In the genomic region with DNA sequence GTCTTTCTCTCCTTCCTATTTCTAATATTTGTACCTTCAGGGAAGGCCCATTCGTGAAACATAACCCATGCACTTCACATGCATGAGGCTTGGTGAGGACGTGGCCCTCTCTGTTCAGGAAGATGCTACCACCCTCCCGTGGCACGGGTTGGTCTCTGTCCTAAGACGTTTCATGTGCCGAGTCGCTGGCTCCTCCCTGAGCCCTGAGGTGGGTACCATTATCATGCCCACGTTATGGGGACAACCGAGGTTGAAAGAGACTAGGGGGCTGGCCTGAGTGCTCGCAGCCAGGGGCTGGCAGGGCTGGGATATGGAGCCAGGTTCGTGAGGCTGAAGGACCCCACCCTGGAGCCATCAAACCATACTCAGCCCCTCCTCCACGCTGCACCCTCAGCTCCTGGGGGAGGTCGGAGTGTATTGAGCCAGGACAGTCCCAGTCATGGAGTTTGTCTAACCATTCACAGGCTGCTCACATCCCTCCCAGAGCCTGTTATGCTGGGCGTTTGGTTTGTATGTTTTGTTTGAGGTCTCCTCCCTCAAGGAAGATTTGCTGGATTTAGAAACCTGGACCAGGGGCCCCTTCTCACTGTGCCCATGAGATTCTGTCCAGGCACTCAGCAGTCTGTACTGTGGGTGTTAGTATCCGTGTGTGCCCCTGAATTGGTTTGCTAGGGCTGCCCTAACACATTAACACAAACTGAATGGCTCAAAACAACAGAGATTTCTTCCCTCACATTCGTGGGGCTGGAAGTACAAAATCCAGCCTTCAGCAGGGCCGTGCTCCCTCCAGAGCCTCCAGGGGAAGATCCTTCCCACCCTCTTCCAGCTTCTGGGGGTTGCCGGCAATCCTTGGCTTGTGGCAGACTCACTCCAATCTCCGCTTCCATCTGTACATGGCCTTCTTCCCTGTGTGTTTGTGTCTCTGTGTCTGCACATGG, we compare ENCODE assay signal across 21 cellular contexts.
A peak's percentile ranks its signal among the peaks of the same experiment; 100 is the strongest.
DNase-seq lines count a peak whose midpoint lies in the region; ATAC-seq and FAIRE-seq lines count a peak whose summit lies in the region.
"Had no signal": no experiment of that assay in that cellular context is flagged by ENCODE, and none has a peak within 500 bp of the region (broad histone marks: within the 10 kb centered on the region; RNA-seq: fewer than 3 reads in every experiment).

No MANE protein-coding gene starts in this region.

- H2BK120ac ChIP-seq in neuronal stem cell (ENCODE audit: low read depth, low read length) = no peak overlapping the region

- H3K27me3 ChIP-seq in neuronal stem cell (ENCODE audit: control insufficient read depth in 3 of 3, insufficient read depth in 3 of 3, low read depth in 1 of 3, low read length in 3 of 3) = peaks cover 0 to 23% (median 0%) of the 10 kb centered on the region in 3 experiments

- no peak overlapping the region for H4K8ac ChIP-seq in neuronal stem cell (ENCODE audit: low read depth, low read length)

- peaks cover 0 to 2% of the 10 kb centered on the region in 2 donors for H3K9me3 ChIP-seq in neuronal stem cell (replicated peaks in 1 of 2; ENCODE audit: control insufficient read depth in 2 of 2, insufficient read depth in 1 of 2, low read depth in 1 of 2, low read length in 2 of 2)

- DNase-seq in activated naive CD4-positive, alpha-beta T cell treated with anti-CD3 and anti-CD28 coated beads, Interleukin-2, amount 10 ng/mL, durations not matched to agents 7 days and 5 days = no peak
- DNase-seq in activated naive CD4-positive, alpha-beta T cell treated with anti-CD3 and anti-CD28 coated beads, Interleukin-2, amount 50 U/mL, for 16 hours = no peak
- peak; percentile 26 for DNase-seq in ecto neural progenitor cell (ENCODE audit: low spot score)
- DNase-seq in neuronal stem cell (ENCODE audit: low spot score) = no peak
- no peak for DNase-seq in urothelium cell line (ENCODE audit: low spot score)
- DNase-seq in central memory CD4-positive, alpha-beta T cell = no peak
- DNase-seq in NCI-H2196 treated with DMSO at 0.1 percent for 48 hours (lab: John Stamatoyannopoulos, UW; ENCODE audit: unreplicated experiment) = no peak
- DNase-seq: CD8-positive, alpha-beta memory T cell; KG1; NCI-H1694; NCI-H2227 treated with DMSO at 0.1 percent for 48 hours; NCI-H510A treated with DMSO at 0.1 percent for 48 hours; NCI-H774; OCI-M1; RPMI8226 had no signal

- no peak overlapping the region for H2BK12ac ChIP-seq in neuronal stem cell (ENCODE audit: low read length)

- no peak overlapping the region for H3K9ac ChIP-seq in neuronal stem cell (ENCODE audit: low read depth, low read length, poor library complexity)
- H3K9ac ChIP-seq: BLaER1 treated with 17β-estradiol and CSF1 and Interleukin-3, amounts not matched to agents 10 nM and 100 nM had no signal

- no peaks in the 10 kb centered on the region for H3K4me1 Mint-ChIP-seq in activated naive CD4-positive, alpha-beta T cell treated with anti-CD3 and anti-CD28 coated beads, Interleukin-2, amount 10 ng/mL, durations not matched to agents 7 days and 5 days
- H3K4me1 Mint-ChIP-seq: CD8-positive, alpha-beta memory T cell had no signal

- H3K27ac Mint-ChIP-seq in activated naive CD4-positive, alpha-beta T cell treated with anti-CD3 and anti-CD28 coated beads, Interleukin-2, amount 10 ng/mL, durations not matched to agents 7 days and 5 days = peak overlapping the region; percentile 70
- H3K27ac Mint-ChIP-seq: CD8-positive, alpha-beta memory T cell; GM23338 had no signal

- H3K4ac ChIP-seq in neuronal stem cell (ENCODE audit: low read length) = no peak overlapping the region

- H2AFZ ChIP-seq in neuronal stem cell (ENCODE audit: low read length) = no peak overlapping the region
- H2AFZ ChIP-seq: GM23338 had no signal

- H3K36me3 ChIP-seq in neuronal stem cell (replicated peaks in 1 of 2; ENCODE audit: control insufficient read depth in 2 of 2, insufficient read depth in 2 of 2, low read length in 2 of 2) = no peaks in the 10 kb centered on the region
- H3K36me3 ChIP-seq: BLaER1 treated with 17β-estradiol and CSF1 and Interleukin-3, amounts not matched to agents 10 nM and 100 nM had no signal

- H3K27me3 Mint-ChIP-seq in activated naive CD4-positive, alpha-beta T cell treated with anti-CD3 and anti-CD28 coated beads, Interleukin-2, amount 10 ng/mL, durations not matched to agents 7 days and 5 days = peaks cover 26% of the 10 kb centered on the region

- H3K36me3 Mint-ChIP-seq in activated naive CD4-positive, alpha-beta T cell treated with anti-CD3 and anti-CD28 coated beads, Interleukin-2, amount 10 ng/mL, durations not matched to agents 7 days and 5 days = no peaks in the 10 kb centered on the region
- H3K36me3 Mint-ChIP-seq: CD8-positive, alpha-beta memory T cell had no signal

- H2AK5ac ChIP-seq in neuronal stem cell (ENCODE audit: low read depth, low read length) = peak overlapping the region; percentile 7

- WGBS in neuronal stem cell (ENCODE audit: extremely low coverage in 2 of 2, insufficient read length in 2 of 2, insufficient replicate concordance in 1 of 2), 2 donors = no CpG with 5 or more reads among the region's 19 CpGs

- peak; percentile 46 for FAIRE-seq in urothelium cell line (lab: Jason Lieb, UNC)
- FAIRE-seq: D721Med, HepG2 had no signal

- H3K79me1 ChIP-seq in neuronal stem cell (ENCODE audit: low read depth, low read length) = no peaks in the 10 kb centered on the region

- CTCF ChIA-PET in activated naive CD4-positive, alpha-beta T cell treated with anti-CD3 and anti-CD28 coated beads, Interleukin-2, amount 10 ng/mL, durations not matched to agents 7 days and 5 days (lab: Charles Lee) = no interaction called here

- H2BK15ac ChIP-seq in neuronal stem cell (ENCODE audit: low read length) = no peak overlapping the region

- no peaks in the 10 kb centered on the region for H3K4me1 ChIP-seq in neuronal stem cell (ENCODE audit: control insufficient read depth in 2 of 2, insufficient read depth in 1 of 2, low read depth in 1 of 2, low read length in 2 of 2)

- no peak overlapping the region for H3K4me2 ChIP-seq in neuronal stem cell (ENCODE audit: insufficient read depth, low read length, poor library complexity, severe bottlenecking)
- H3K4me2 ChIP-seq: BLaER1 treated with 17β-estradiol and CSF1 and Interleukin-3, amounts not matched to agents 10 nM and 100 nM; GM23338 had no signal

- no peak for ATAC-seq in esophagus mucosa
- ATAC-seq: GM23338, HCT116, HepG2 had no signal

- H3K4me3 Mint-ChIP-seq in activated naive CD4-positive, alpha-beta T cell treated with anti-CD3 and anti-CD28 coated beads, Interleukin-2, amount 10 ng/mL, durations not matched to agents 7 days and 5 days = no peak overlapping the region
- H3K4me3 Mint-ChIP-seq: CD8-positive, alpha-beta memory T cell; GM23338 had no signal

- H3K4me3 ChIP-seq in neuronal stem cell (ENCODE audit: low read length in 2 of 2) = no peak overlapping the region
- H3K4me3 ChIP-seq: BLaER1 treated with 17β-estradiol and CSF1 and Interleukin-3, amounts not matched to agents 10 nM and 100 nM; GM23338 had no signal

- H2BK5ac ChIP-seq in neuronal stem cell (ENCODE audit: low read length) = no peak overlapping the region

- no peak overlapping the region for H3K14ac ChIP-seq in neuronal stem cell (ENCODE audit: low read length)

- H3K18ac ChIP-seq in neuronal stem cell (ENCODE audit: low read length) = no peak overlapping the region

- peak overlapping the region; percentile 51 for H3K23ac ChIP-seq in neuronal stem cell (ENCODE audit: low read depth, low read length, poor library complexity)

- H3K27ac ChIP-seq in neuronal stem cell (replicated peaks; ENCODE audit: low read length) = no peak overlapping the region
- H3K27ac ChIP-seq: BLaER1 treated with 17β-estradiol and CSF1 and Interleukin-3, amounts not matched to agents 10 nM and 100 nM had no signal

- H3K9me3 Mint-ChIP-seq in activated naive CD4-positive, alpha-beta T cell treated with anti-CD3 and anti-CD28 coated beads, Interleukin-2, amount 10 ng/mL, durations not matched to agents 7 days and 5 days = no peaks in the 10 kb centered on the region
- H3K9me3 Mint-ChIP-seq: CD8-positive, alpha-beta memory T cell; GM23338 had no signal

- H4K91ac ChIP-seq in neuronal stem cell (ENCODE audit: low read depth, low read length, poor library complexity) = no peak overlapping the region
